In genomic region chr15:68279779-68280745, GRCh38 we compare ENCODE assay signal across 8 cellular contexts. TPM values are rescaled to one million over a fixed set of nuclear protein-coding genes. Genes with fewer than 3 reads are reported as not detected.
A peak's percentile ranks its signal among the peaks of the same experiment; 100 is the strongest.
DNase-seq lines count a peak whose midpoint lies in the region; ATAC-seq and TF ChIP-seq lines count a peak whose summit lies in the region.

No MANE protein-coding gene starts in this region.

- no TSS peak for BruUV-seq in Calu3 (replicated peaks; lab: Mats Ljungman, UMichigan)

- H3K36me3 ChIP-seq in NT2/D1 (ENCODE audit: insufficient read depth, insufficient read length, low read length) (peaks cover 33% of the 10 kb centered on the region), neutrophil (no peaks in the 10 kb centered on the region)

- peak overlapping the region; percentile 27 for H3K27ac ChIP-seq in neutrophil

- TF ChIP-seq CTCF in Calu3 (IDR thresholded peaks at IDR 0.05; ENCODE audit: unreplicated experiment) = no peak
- no peak for TF ChIP-seq CTCF in neutrophil (IDR thresholded peaks at IDR 0.05)

- H3K4me1 ChIP-seq in NT2/D1 (ENCODE audit: insufficient read depth, insufficient read length) (peaks cover 4% of the 10 kb centered on the region), neutrophil (ENCODE audit: control insufficient read depth in 1 of 2, insufficient read depth in 1 of 2, low read depth in 1 of 2, low read length in 1 of 2) (peaks cover 57 to 68% of the 10 kb centered on the region in 2 experiments)

- H3K4me1 Mint-ChIP-seq in Calu3 (ENCODE audit: low read depth, unreplicated experiment) = peaks cover 51% of the 10 kb centered on the region
- H3K4me1 Mint-ChIP-seq in effector memory CD8-positive, alpha-beta T cell (ENCODE audit: low read depth in 2 of 2) = peaks cover 44 to 60% of the 10 kb centered on the region in 2 donors

- intact Hi-C loops in Calu3 (cut with micrococcal nuclease; ENCODE audit: unreplicated experiment) = no loop called here

- CTCF ChIA-PET in Calu3 (lab: Charles Lee) = interaction anchor here (0.6 to 2.4 kb wide), 3 partner anchors 26 to 44 kb away, joined by 3 to 8 read pairs (median 4); no protein-coding TSS in a partner anchor

- H3K9me3 ChIP-seq in NT2/D1 (ENCODE audit: insufficient read depth, low read length) = no peaks in the 10 kb centered on the region
- H3K9me3 ChIP-seq in neutrophil = no peaks in the 10 kb centered on the region

- no peaks in the 10 kb centered on the region for H3K27me3 Mint-ChIP-seq in Calu3 (ENCODE audit: unreplicated experiment)
- no peaks in the 10 kb centered on the region for H3K27me3 Mint-ChIP-seq in effector memory CD8-positive, alpha-beta T cell

- H3K4me3 Mint-ChIP-seq in Calu3 (ENCODE audit: low read depth, unreplicated experiment) = peak overlapping the region; percentile 98
- peak overlapping the region; percentile 94 to 99 for H3K4me3 Mint-ChIP-seq in effector memory CD8-positive, alpha-beta T cell

- no peak overlapping the region for H3K9ac ChIP-seq in NT2/D1 (ENCODE audit: insufficient read length, low read depth)

- peak overlapping the region; percentile 96 for H3K27ac Mint-ChIP-seq in Calu3 (ENCODE audit: unreplicated experiment)
- H3K27ac Mint-ChIP-seq in effector memory CD8-positive, alpha-beta T cell = peak overlapping the region; percentile 100

- no peak for ATAC-seq in effector memory CD8-positive, alpha-beta T cell (replicated peaks)
- no peak for ATAC-seq in HG02610 (IDR thresholded peaks at IDR 0.05; ENCODE audit: unreplicated experiment)
- no peak for ATAC-seq in HG02970 (IDR thresholded peaks at IDR 0.05; ENCODE audit: low FRiP score, unreplicated experiment)

- H3K27me3 ChIP-seq in NT2/D1 (ENCODE audit: insufficient read depth, insufficient read length) = no peaks in the 10 kb centered on the region
- no peaks in the 10 kb centered on the region for H3K27me3 ChIP-seq in neutrophil

- H3K4me3 ChIP-seq in NT2/D1 (ENCODE audit: insufficient read length, low read depth) (peak overlapping the region; percentile 99), neutrophil (ENCODE audit: low read depth in 1 of 2, low read length in 1 of 2) (peak overlapping the region in 1 of 2 experiments; percentile 93)

- no peaks in the 10 kb centered on the region for H3K9me3 Mint-ChIP-seq in Calu3 (ENCODE audit: low read depth, unreplicated experiment)
- peaks cover 0 to 9% of the 10 kb centered on the region in 2 donors for H3K9me3 Mint-ChIP-seq in effector memory CD8-positive, alpha-beta T cell

- H3K36me3 Mint-ChIP-seq in Calu3 (ENCODE audit: insufficient read depth, unreplicated experiment) = peaks cover 45% of the 10 kb centered on the region
- H3K36me3 Mint-ChIP-seq in effector memory CD8-positive, alpha-beta T cell (ENCODE audit: insufficient read depth) = peaks cover 38% of the 10 kb centered on the region

- DNase-seq in Calu3 (no peak), NT2/D1 (ENCODE audit: low read depth, low spot score) (no peak), T-helper 9 cell (no peak)
- no peak for DNase-seq in effector memory CD8-positive, alpha-beta T cell
- DNase-seq in activated CD4-positive, alpha-beta T cell treated with anti-CD3 and anti-CD28 coated beads for 48 hours = no peak

RNA-seq across cellular contexts. Expression of gene FEM1B, which starts 2.5 kb away (rescaled TPM):
- total RNA-seq in Calu3 (2022) = 41.4 and 53.3 TPM in 2 replicates

RNA-seq across cellular contexts. Expression of gene CLN6, which starts 50.5 kb away (rescaled TPM):
- total RNA-seq in Calu3 (2022) = 81.6 and 85.7 TPM in 2 replicates
